Comparison of ENCODE assay signal across 8 cellular contexts in genomic region chr17:7862692-7863437, GRCh38. TPM values are rescaled to one million over a fixed set of nuclear protein-coding genes. Genes with fewer than 3 reads are reported as not detected.
DNase-seq lines count a peak whose midpoint lies in the region; ATAC-seq, FAIRE-seq and TF ChIP-seq lines count a peak whose summit lies in the region.

No MANE protein-coding gene starts in this region.

- 24 to 36% methylated on average over 3 of the region's 3 CpGs for WGBS in pancreas, 2 donors

- no peak for FAIRE-seq in pancreas (lab: Jason Lieb, UNC)

- ATAC-seq in pancreas (no peak), GM18502 (IDR thresholded peaks at IDR 0.05; ENCODE audit: poor library complexity, unreplicated experiment) (no peak)

- H3K27ac ChIP-seq in VCaP (peak overlapping the region; percentile 64), pancreas (no peak overlapping the region)

- H3K4me3 ChIP-seq in pancreas = no peak overlapping the region

- peak; percentile 75 for TF ChIP-seq CTCF in VCaP (conservative IDR thresholded peaks at IDR 0.05)
- peak; percentile 48 to 73 (median 66) for TF ChIP-seq CTCF in pancreas (IDR thresholded peaks at IDR 0.05)

- H3K36me3 ChIP-seq in pancreas = no peaks in the 10 kb centered on the region

- H3K27me3 ChIP-seq in pancreas = no peaks in the 10 kb centered on the region

- peak; percentile 21 for DNase-seq in NCI-H2196 (lab: John Stamatoyannopoulos, UW; ENCODE audit: unreplicated experiment)
- DNase-seq in NCI-H2196 treated with DMSO at 0.1 percent for 48 hours (lab: John Stamatoyannopoulos, UW; ENCODE audit: unreplicated experiment) = no peak
- DNase-seq in LHCN-M2 (ENCODE audit: low read depth) = peak; percentile 55
- DNase-seq in fibroblast of gingiva (ENCODE audit: low read depth) = peak; percentile 23
- peak in 4 of 6 donors; percentile 31 to 54 (median 33) for DNase-seq in pancreas
- DNase-seq in foreskin melanocyte = no peak

- peaks cover 0 to 7% (median 5%) of the 10 kb centered on the region in 3 donors for H3K4me1 ChIP-seq in pancreas

- H3K9me3 ChIP-seq in pancreas = no peaks in the 10 kb centered on the region

- intact Hi-C loops in pancreas (cut with DNase I) = loop anchor here in 1 of 3 donors (10.0 kb wide), 1 partner anchor 122 kb away; no protein-coding TSS in a partner anchor

RNA-seq across cellular contexts. Expression of gene CYB5D1, which starts 5.1 kb away (rescaled TPM):
- 5.6 and 7.8 TPM in 2 replicates for total RNA-seq in LHCN-M2 (2014; rRNA removed)
- 4.1 TPM for polyA plus RNA-seq in LHCN-M2 (2012)
- total RNA-seq in pancreas = 10 to 100 TPM in 1 of 6 donors, 1 to 10 TPM in 5; 5.0 to 10.5 (median 8.4) TPM
- polyA plus RNA-seq in pancreas = 1 to 10 TPM; 4.9 to 8.5 TPM

RNA-seq across cellular contexts. Expression of gene NAA38, which starts 5.5 kb away (rescaled TPM):
- total RNA-seq in LHCN-M2 (2014; rRNA removed) (80.8 and 89.6 TPM in 2 replicates), pancreas (10 to 100 TPM; 20.1 to 29.6 (median 26.6) TPM)
- 230 TPM for polyA plus RNA-seq in LHCN-M2 (2012)
- polyA plus RNA-seq in pancreas = 10 to 100 TPM; 75.7 to 87.2 TPM

RNA-seq across cellular contexts. Expression of gene TMEM88, which starts 8.0 kb away (rescaled TPM):
- total RNA-seq in LHCN-M2 (2014; rRNA removed) (1.1 TPM in 1 of 2 replicates, not detected in the other), pancreas (1 to 10 TPM; 2.1 to 4.2 (median 2.4) TPM)
- polyA plus RNA-seq in LHCN-M2 (2012) = 0.24 TPM
- polyA plus RNA-seq in pancreas = 10 to 100 TPM; 21.6 to 28.5 TPM

RNA-seq across cellular contexts. Expression of gene CHD3, which starts 25.7 kb away (rescaled TPM):
- total RNA-seq in LHCN-M2 (2014; rRNA removed) = 83.2 and 98.2 TPM in 2 replicates
- polyA plus RNA-seq in LHCN-M2 (2012) = 85.2 TPM
- 100 to 1,000 TPM in 1 of 6 donors, 10 to 100 TPM in 5; 35.9 to 101 (median 43.1) TPM for total RNA-seq in pancreas
- 100 to 1,000 TPM; 117 to 143 TPM for polyA plus RNA-seq in pancreas

RNA-seq across cellular contexts. Expression of gene KDM6B, which starts 28.8 kb away (rescaled TPM):
- total RNA-seq in LHCN-M2 (2014; rRNA removed) = 1.8 and 2.1 TPM in 2 replicates
- 2.7 TPM for polyA plus RNA-seq in LHCN-M2 (2012)
- total RNA-seq in pancreas = 10 to 100 TPM; 14.9 to 23.7 (median 17.3) TPM
- 10 to 100 TPM in 1 of 2 donors, 1 to 10 TPM in 1; 8.9 to 15.3 TPM for polyA plus RNA-seq in pancreas

Comparison
In these comparisons a context has a peak if more than half of its experiments do, and no peak if none do; other contexts are left out.
1. DNase-seq: peak in NCI-H2196 (single experiment), LHCN-M2 (single experiment), fibroblast of gingiva (single experiment) and pancreas (4 of 6); none in NCI-H2196 treated with DMSO at 0.1 percent for 48 hours (single experiment) and foreskin melanocyte (single experiment).